18 cellular contexts compared by ENCODE assay signal in the genomic region with DNA sequence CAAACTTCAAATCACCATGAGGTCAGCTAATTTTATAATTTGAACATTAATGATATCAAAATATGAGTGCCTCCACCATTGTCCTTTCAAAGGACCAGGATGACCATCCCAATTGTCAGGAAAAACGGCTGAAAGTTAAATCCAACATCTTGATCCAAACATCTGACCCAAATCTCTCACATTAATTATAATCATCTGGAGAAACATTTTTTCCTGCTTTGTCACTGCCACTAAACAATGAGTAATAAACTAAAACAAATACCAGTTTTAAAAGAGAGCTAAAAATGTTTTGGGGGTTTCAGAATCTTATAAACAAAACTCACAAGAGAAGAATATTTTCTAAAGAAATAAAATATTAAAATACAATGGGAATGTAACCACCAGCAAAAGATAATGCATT. TPM values are rescaled to one million over a fixed set of nuclear protein-coding genes. Genes with fewer than 3 reads are reported as not detected.
"Had no signal": no experiment of that assay in that cellular context is flagged by ENCODE, and none has a peak within 500 bp of the region (broad histone marks: within the 10 kb centered on the region; RNA-seq: fewer than 3 reads in every experiment).

No MANE protein-coding gene starts in this region.

- H3K27me3 ChIP-seq: breast epithelium, dorsolateral prefrontal cortex, neural progenitor cell, pancreas had no signal

- H3K36me3 ChIP-seq: breast epithelium, neural progenitor cell, pancreas had no signal

- ATAC-seq: activated CD4-positive, CD25-positive, alpha-beta regulatory T cell treated with anti-CD3 and anti-CD28 coated beads, Interleukin-2, amount 50 U/mL, for 24 hours; activated naive CD4-positive, alpha-beta T cell treated with anti-CD3 and anti-CD28 coated beads, Interleukin-2, amount 50 U/mL, for 72 hours; activated T-cell treated with anti-CD3 and anti-CD28 coated beads, Interleukin-2, amount 50 U/mL, for 4 hours; esophagus mucosa; pancreas had no signal

- FAIRE-seq: pancreas had no signal

- DNase-seq: activated CD4-positive, alpha-beta T cell treated with anti-CD3 and anti-CD28 coated beads, Interleukin-2, amount 50 U/mL, for 4 hours; activated effector memory CD4-positive, alpha-beta T cell treated with anti-CD3 and anti-CD28 coated beads, Interleukin-2, amount 50 U/mL, for 16 hours; activated T-cell treated with anti-CD3 and anti-CD28 coated beads, Interleukin-2, amount 50 U/mL, for 4 hours; dorsolateral prefrontal cortex; hypothalamus; pancreas; stimulated activated CD4-positive, alpha-beta T cell treated with anti-CD3 and anti-CD28 coated beads, Interleukin-4, amount 100 ng/mL, for 1 hour; stimulated activated CD8-positive, alpha-beta memory T cell treated with anti-CD3 and anti-CD28 coated beads, Interleukin-4, amount 100 ng/mL, for 48 hours had no signal

- H3K4me3 ChIP-seq: breast epithelium, dorsolateral prefrontal cortex, neural progenitor cell, pancreas had no signal

RNA-seq across cellular contexts. Expression of a gene that starts 45.7 kb away (rescaled TPM):
- total RNA-seq: activated naive CD4-positive, alpha-beta T cell treated with anti-CD3 and anti-CD28 coated beads, Interleukin-2, amount 50 U/mL, for 72 hours; activated T-cell treated with anti-CD3 and anti-CD28 coated beads, Interleukin-2, amount 50 U/mL, for 4 hours; breast epithelium; chondrocyte; esophagus mucosa; glomerular endothelial cell; lower leg skin; pancreas; renal cortical epithelial cell; ureter had no signal
